7 cellular contexts compared by ENCODE assay signal in the genomic region with DNA sequence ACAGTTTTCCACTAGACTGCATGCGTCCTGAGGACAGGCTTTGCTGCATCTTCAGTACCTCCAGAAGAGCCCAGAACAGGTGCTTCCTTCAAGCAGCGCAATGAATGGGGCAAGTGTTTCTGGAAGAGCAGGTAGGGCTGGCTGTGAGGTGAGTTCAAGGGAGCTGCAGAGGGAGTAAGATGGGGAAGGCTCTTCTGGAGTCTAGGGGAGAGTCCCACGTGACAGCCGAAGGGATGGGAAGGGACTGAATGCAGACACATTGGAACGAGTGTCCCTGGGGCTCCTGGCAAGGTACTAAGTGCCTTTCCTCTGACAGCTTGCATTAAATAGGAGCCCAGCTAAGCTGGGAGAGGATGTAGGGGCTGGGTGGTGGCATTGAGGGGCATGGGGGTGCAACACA.
"Had no signal": no experiment of that assay in that cellular context is flagged by ENCODE, and none has a peak within 500 bp of the region (broad histone marks: within the 10 kb centered on the region; RNA-seq: fewer than 3 reads in every experiment).

No MANE protein-coding gene starts in this region.

- H3K4me2 ChIP-seq: GM23338 had no signal

- H3K9ac ChIP-seq: KMS-11 had no signal

- FAIRE-seq: HTR-8/SVneo had no signal

- DNase-seq: H7, HCEC 1CT, IMR-90, KBM-7 had no signal

- H2AFZ ChIP-seq: GM23338 had no signal

- H3K4me3 ChIP-seq: GM23338 had no signal

- H3K27ac Mint-ChIP-seq: GM23338 had no signal

- H3K4me3 Mint-ChIP-seq: GM23338 had no signal

- ATAC-seq: GM23338 had no signal

- H3K9me3 Mint-ChIP-seq: GM23338 had no signal
